ENCODE assay signal across 8 cellular contexts in genomic region chr6:69813508-69813907, GRCh38. TPM values are rescaled to one million over a fixed set of nuclear protein-coding genes. Genes with fewer than 3 reads are reported as not detected.
A peak's percentile ranks its signal among the peaks of the same experiment; 100 is the strongest.
DNase-seq lines count a peak whose midpoint lies in the region; ATAC-seq and TF ChIP-seq lines count a peak whose summit lies in the region.

No MANE protein-coding gene starts in this region.

- ATAC-seq in GM18873 (IDR thresholded peaks at IDR 0.05; ENCODE audit: low FRiP score, unreplicated experiment): peak; percentile 54
- peak; percentile 42 for ATAC-seq in HG02840 (IDR thresholded peaks at IDR 0.05; ENCODE audit: low FRiP score, unreplicated experiment)
- peak; percentile 34 to 39 for ATAC-seq in naive thymus-derived CD8-positive, alpha-beta T cell
- no peak for ATAC-seq in HG02970 (IDR thresholded peaks at IDR 0.05; ENCODE audit: low FRiP score, unreplicated experiment)

- no peak overlapping the region for H3K27ac ChIP-seq in WERI-Rb-1

- H3K27ac Mint-ChIP-seq in naive thymus-derived CD8-positive, alpha-beta T cell: peak overlapping the region; percentile 47 to 96 (median 85)

- H3K27me3 Mint-ChIP-seq in naive thymus-derived CD8-positive, alpha-beta T cell: no peaks in the 10 kb centered on the region

- H3K36me3 ChIP-seq in WERI-Rb-1: no peaks in the 10 kb centered on the region

- TF ChIP-seq CTCF in WERI-Rb-1 (IDR thresholded peaks at IDR 0.05; ENCODE audit: low read depth, low read length): no peak

- H3K4me1 Mint-ChIP-seq in naive thymus-derived CD8-positive, alpha-beta T cell: peaks cover 32 to 75% (median 49%) of the 10 kb centered on the region in 4 donors

- H3K4me3 ChIP-seq in WERI-Rb-1 (ENCODE audit: low read depth, low read length): no peak overlapping the region

- DNase-seq in RPMI8226 (peak; percentile 48), posterior cingulate gyrus (no peak), WERI-Rb-1 (no peak), NCI-H748 (lab: John Stamatoyannopoulos, UW; ENCODE audit: unreplicated experiment) (no peak)
- DNase-seq in naive thymus-derived CD8-positive, alpha-beta T cell: peak in 1 of 10 donors; percentile 14

- no peaks in the 10 kb centered on the region for H3K9me3 ChIP-seq in WERI-Rb-1 (ENCODE audit: severe bottlenecking)

- intact Hi-C loops in posterior cingulate gyrus (cut with DNase I): no loop called here

- peaks cover 0 to 7% (median 1%) of the 10 kb centered on the region in 3 donors for H3K36me3 Mint-ChIP-seq in naive thymus-derived CD8-positive, alpha-beta T cell

- no peaks in the 10 kb centered on the region for H3K27me3 ChIP-seq in WERI-Rb-1 (ENCODE audit: insufficient read depth, low read depth, severe bottlenecking)

- H3K4me3 Mint-ChIP-seq in naive thymus-derived CD8-positive, alpha-beta T cell: peak overlapping the region in 9 of 10 donors; percentile 15 to 65 (median 53)

- POLR2A ChIA-PET in naive thymus-derived CD8-positive, alpha-beta T cell (lab: Charles Lee): interaction anchor here (1.5 to 5.1 kb wide), 3 partner anchors 11 to 54 kb away, joined by 4 to 54 read pairs (median 6); partner anchors contain the start of gene LMBRD1

- H3K9me3 Mint-ChIP-seq in naive thymus-derived CD8-positive, alpha-beta T cell: no peaks in the 10 kb centered on the region

RNA-seq across cellular contexts. Expression of gene LMBRD1, which starts 16.7 kb away (rescaled TPM):
- total RNA-seq in naive thymus-derived CD8-positive, alpha-beta T cell: 10 to 100 TPM; 45.0 to 48.1 TPM
- polyA plus RNA-seq in naive thymus-derived CD8-positive, alpha-beta T cell: 10 to 100 TPM; 29.7 to 38.0 (median 35.6) TPM

RNA-seq across cellular contexts. Expression of gene COL19A1, which starts 52.8 kb away (rescaled TPM):
- total RNA-seq in naive thymus-derived CD8-positive, alpha-beta T cell: 1 to 10 TPM; 1.8 to 2.1 TPM
- polyA plus RNA-seq in naive thymus-derived CD8-positive, alpha-beta T cell: under 1 TPM in 2 of 3 donors, not detected in 1; 0.02 to 0.05 TPM
